ENCODE assay signal across 9 cellular contexts in the genomic region with DNA sequence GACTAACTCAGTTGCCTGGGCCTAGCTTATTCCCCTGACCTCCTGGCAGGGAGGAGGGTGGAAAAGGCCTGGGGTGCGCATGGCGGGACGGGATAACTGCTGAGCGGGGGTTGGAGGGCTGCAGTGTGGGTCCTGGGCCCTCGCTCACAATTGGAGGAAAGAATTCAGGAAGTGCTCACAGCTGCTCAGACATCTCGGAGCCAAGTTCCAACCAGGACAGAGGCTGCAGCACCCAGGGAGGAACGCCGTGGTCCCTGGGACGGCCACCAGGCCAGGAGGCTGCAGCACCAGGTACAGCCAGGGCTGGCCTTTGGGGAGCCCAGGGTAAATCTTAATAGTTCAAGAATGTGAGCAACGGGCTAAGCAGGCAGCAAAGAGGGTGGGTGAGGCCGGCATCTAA. TPM values are rescaled to one million over a fixed set of nuclear protein-coding genes. Genes with fewer than 3 reads are reported as not detected.
DNase-seq lines count a peak whose midpoint lies in the region; ATAC-seq and TF ChIP-seq lines count a peak whose summit lies in the region.
"Had no signal": no experiment of that assay in that cellular context is flagged by ENCODE, and none has a peak within 500 bp of the region (broad histone marks: within the 10 kb centered on the region; RNA-seq: fewer than 3 reads in every experiment).

Gene SPAAR, plus strand, starts transcription at position 217 of the 400 bp plus-strand sequence. CDS start 974 bp downstream, outside the sequence.

- TF ChIP-seq EP300 in transverse colon (IDR thresholded peaks at IDR 0.05; ENCODE audit: low read depth): no peak

- H3K9ac ChIP-seq in colonic mucosa (ENCODE audit: low read depth in 2 of 2, low read length in 2 of 2): peak within 1 kb of the TSS; percentile 51 to 83
- peak within 1 kb of the TSS; percentile 63 to 66 for H3K9ac ChIP-seq in mucosa of rectum (ENCODE audit: low read depth in 1 of 2, low read length in 2 of 2)

- no peaks in the 10 kb centered on the region for H3K27me3 Mint-ChIP-seq in activated CD4-positive, alpha-beta T cell treated with anti-CD3 and anti-CD28 coated beads for 36 hours

- no peaks in the 10 kb centered on the region for H3K9me3 ChIP-seq in colonic mucosa
- no peaks in the 10 kb centered on the region for H3K9me3 ChIP-seq in mucosa of rectum (ENCODE audit: control insufficient read depth in 2 of 2, low read length in 2 of 2)
- H3K9me3 ChIP-seq in transverse colon: no peaks in the 10 kb centered on the region

- TF ChIP-seq POLR2A in transverse colon (IDR thresholded peaks at IDR 0.05): no peak

- CTCF ChIA-PET in activated CD4-positive, alpha-beta T cell treated with anti-CD3 and anti-CD28 coated beads for 36 hours (lab: Charles Lee): no interaction called here

- H3K27ac Mint-ChIP-seq in activated CD4-positive, alpha-beta T cell treated with anti-CD3 and anti-CD28 coated beads for 36 hours: peak within 1 kb of the TSS; percentile 16

- H3K27ac ChIP-seq in colonic mucosa: peak within 1 kb of the TSS; percentile 94
- H3K27ac ChIP-seq in mucosa of rectum (ENCODE audit: low read depth in 2 of 2, low read length in 2 of 2): peak within 1 kb of the TSS; percentile 97
- H3K27ac ChIP-seq in transverse colon: peak within 1 kb of the TSS; percentile 94 to 97 (median 96)

- peaks cover 58% of the 10 kb centered on the region for H3K4me1 Mint-ChIP-seq in activated CD4-positive, alpha-beta T cell treated with anti-CD3 and anti-CD28 coated beads for 36 hours

- no peak for DNase-seq in activated CD4-positive, alpha-beta T cell treated with anti-CD3 and anti-CD28 coated beads for 36 hours
- DNase-seq in activated CD4-positive, alpha-beta T cell treated with anti-CD3 and anti-CD28 coated beads, Interleukin-2, amount 50 U/mL, for 48 hours: no peak
- DNase-seq in colonic mucosa: no peak
- no peak for DNase-seq in transverse colon
- DNase-seq in GM19240 (ENCODE audit: insufficient read length, low spot score): no peak
- no peak for DNase-seq in H4 (ENCODE audit: low spot score)
- no peak for DNase-seq in NCI-H524 (lab: John Stamatoyannopoulos, UW)
- DNase-seq: NCI-H1092 had no signal

- H3K27me3 ChIP-seq in colonic mucosa (no peaks in the 10 kb centered on the region), mucosa of rectum (ENCODE audit: control insufficient read depth in 2 of 2, insufficient read depth in 2 of 2, low read length in 2 of 2) (no peaks in the 10 kb centered on the region), transverse colon (no peaks in the 10 kb centered on the region)

- intact Hi-C loops in activated CD4-positive, alpha-beta T cell treated with anti-CD3 and anti-CD28 coated beads for 36 hours (cut with DNase I, micrococcal nuclease): no loop called here
- intact Hi-C loops in colonic mucosa (cut with DNase I): no loop called here
- intact Hi-C loops in transverse colon (cut with DNase I; ENCODE audit: low total_unique reads): loop anchor here (5.0 kb wide), 1 partner anchor 38 kb away; no protein-coding TSS in a partner anchor

- no peak for TF ChIP-seq CTCF in colonic mucosa (IDR thresholded peaks at IDR 0.05)
- TF ChIP-seq CTCF in transverse colon (IDR thresholded peaks at IDR 0.05): no peak

- H3K36me3 ChIP-seq in colonic mucosa: no peaks in the 10 kb centered on the region
- no peaks in the 10 kb centered on the region for H3K36me3 ChIP-seq in mucosa of rectum (ENCODE audit: control insufficient read depth in 2 of 2, insufficient read depth in 2 of 2, low read length in 2 of 2)
- H3K36me3 ChIP-seq in transverse colon: no peaks in the 10 kb centered on the region

- no peaks in the 10 kb centered on the region for H3K9me3 Mint-ChIP-seq in activated CD4-positive, alpha-beta T cell treated with anti-CD3 and anti-CD28 coated beads for 36 hours (ENCODE audit: low read depth)

- in situ Hi-C loops in transverse colon (cut with MboI; ENCODE audit: low pct_ligation_motif_present in 1 of 4, low pct_unique_long_range_greater_than_20kb in 1 of 4, low sequenced_read_pairs in 3 of 4): no loop called here

- H3K4me1 ChIP-seq in colonic mucosa: peaks cover 50% of the 10 kb centered on the region
- H3K4me1 ChIP-seq in mucosa of rectum (ENCODE audit: control insufficient read depth in 2 of 2, insufficient read depth in 2 of 2, low read length in 2 of 2): peaks cover 73 to 77% of the 10 kb centered on the region in 2 donors
- H3K4me1 ChIP-seq in transverse colon: peaks cover 71 to 78% (median 72%) of the 10 kb centered on the region in 4 donors

- no peak within 1 kb of the TSS for H3K4me3 Mint-ChIP-seq in activated CD4-positive, alpha-beta T cell treated with anti-CD3 and anti-CD28 coated beads for 36 hours

- H3K36me3 Mint-ChIP-seq in activated CD4-positive, alpha-beta T cell treated with anti-CD3 and anti-CD28 coated beads for 36 hours (ENCODE audit: low read depth): no peaks in the 10 kb centered on the region

- POLR2A ChIA-PET in activated CD4-positive, alpha-beta T cell treated with anti-CD3 and anti-CD28 coated beads for 36 hours (lab: Charles Lee): no interaction called here

- H3K4me3 ChIP-seq in colonic mucosa: no peak within 1 kb of the TSS
- peak within 1 kb of the TSS; percentile 26 to 68 for H3K4me3 ChIP-seq in mucosa of rectum (ENCODE audit: low read length in 2 of 2)
- peak within 1 kb of the TSS in 1 of 4 donors; percentile 42 for H3K4me3 ChIP-seq in transverse colon

- no peak for ATAC-seq in activated CD4-positive, alpha-beta T cell treated with anti-CD3 and anti-CD28 coated beads for 36 hours

- 80% methylated on average over 1 to 11 of the region's 11 CpGs for WGBS in transverse colon (ENCODE audit: low coverage in 1 of 2), 2 donors

RNA-seq across cellular contexts. Expression of gene SPAAR, which starts in this region (rescaled TPM):
- total RNA-seq in activated CD4-positive, alpha-beta T cell treated with anti-CD3 and anti-CD28 coated beads for 36 hours: not detected
- total RNA-seq in colonic mucosa: 1 to 10 TPM; 1.1 to 2.6 TPM
- total RNA-seq in transverse colon: 1 to 10 TPM in 1 of 4 donors, under 1 TPM in 1, not detected in 2; 0.68 to 2.5 TPM
- 0.12 and 0.27 TPM in 2 replicates for total RNA-seq in H4 (2014; rRNA removed; shearing (Covaris generic))
